In the genomic region with DNA sequence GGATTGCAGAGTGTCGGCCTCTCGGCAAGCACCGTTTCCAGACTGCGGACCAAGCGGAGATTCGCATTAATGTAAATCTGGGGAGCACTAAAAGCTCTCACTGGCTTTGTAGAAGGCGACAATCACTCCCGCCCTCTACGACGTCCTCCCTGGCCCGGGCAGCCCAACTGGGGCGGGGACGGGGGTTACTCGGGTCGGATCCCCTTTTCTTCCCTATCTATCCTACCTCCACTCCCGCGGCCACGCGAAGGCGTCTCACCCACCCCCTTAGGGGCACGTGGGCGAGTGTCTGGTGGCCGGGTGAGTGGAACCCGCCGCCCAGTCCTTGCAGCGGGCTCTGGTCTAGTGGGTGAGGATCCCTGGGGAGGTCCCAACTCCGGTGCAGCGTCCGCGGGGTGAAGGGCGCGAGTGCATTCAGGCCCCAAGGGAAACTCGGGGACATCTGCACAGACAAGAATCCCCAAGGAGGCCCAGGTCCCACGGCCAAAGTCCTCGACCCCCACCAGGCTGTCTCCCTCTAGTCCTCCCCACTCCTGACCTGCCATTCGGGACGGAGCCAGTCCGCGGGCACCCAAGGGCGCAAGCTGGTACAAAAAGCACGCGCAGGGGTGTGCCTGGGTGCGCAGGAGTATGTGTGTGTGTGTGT, we compare ENCODE assay signal across 8 cellular contexts. TPM values are rescaled to one million over a fixed set of nuclear protein-coding genes. Genes with fewer than 3 reads are reported as not detected.
DNase-seq lines count a peak whose midpoint lies in the region; ATAC-seq and TF ChIP-seq lines count a peak whose summit lies in the region.
"Had no signal": no experiment of that assay in that cellular context is flagged by ENCODE, and none has a peak within 500 bp of the region (broad histone marks: within the 10 kb centered on the region; RNA-seq: fewer than 3 reads in every experiment).

No MANE protein-coding gene starts in this region.

- H3K4me1 Mint-ChIP-seq in T-cell (peaks cover 52 to 57% (median 54%) of the 10 kb centered on the region in 3 donors), endothelial cell (ENCODE audit: unreplicated experiment) (peaks cover 38% of the 10 kb centered on the region)

- no peaks in the 10 kb centered on the region; the same call in 1 of the 2 replicates for H4K20me1 ChIP-seq in DND-41 (ENCODE audit: insufficient read depth, low read length)

- peaks cover 80 to 88% of the 10 kb centered on the region in 2 donors for H3K27me3 Mint-ChIP-seq in T-cell
- H3K27me3 Mint-ChIP-seq in endothelial cell (ENCODE audit: unreplicated experiment) = peaks cover 53% of the 10 kb centered on the region

- H3K27ac ChIP-seq in DND-41 (ENCODE audit: low read length) (no peak overlapping the region), rectal smooth muscle tissue (ENCODE audit: low read depth, low read length) (no peak overlapping the region)

- H3K9ac ChIP-seq in DND-41 (ENCODE audit: low read depth, low read length) (no peak overlapping the region), rectal smooth muscle tissue (ENCODE audit: low read length) (no peak overlapping the region)

- no peak for ATAC-seq in DND-41 (ENCODE audit: insufficient read depth, low read depth)
- ATAC-seq in T-cell (replicated peaks in 1 of 4) = peak in 1 of 4 experiments; percentile 10
- ATAC-seq in GM21619 (IDR thresholded peaks at IDR 0.05; ENCODE audit: unreplicated experiment) = no peak
- no peak for ATAC-seq in GM21737 (IDR thresholded peaks at IDR 0.05; ENCODE audit: unreplicated experiment)

- POLR2A ChIA-PET in T-cell (lab: Charles Lee) = no interaction called here

- H3K4me1 ChIP-seq in DND-41 (ENCODE audit: insufficient read depth, low read length) (peaks cover 15% of the 10 kb centered on the region), rectal smooth muscle tissue (ENCODE audit: control insufficient read depth, insufficient read depth, low read length) (peaks cover 5% of the 10 kb centered on the region)

- H3K27ac Mint-ChIP-seq in T-cell (peak overlapping the region in 1 of 2 donors; percentile 4), endothelial cell (ENCODE audit: unreplicated experiment) (no peak overlapping the region)

- no peaks in the 10 kb centered on the region for H3K9me3 ChIP-seq in DND-41 (ENCODE audit: insufficient read depth, low read length, severe bottlenecking)

- H3K27me3 ChIP-seq in DND-41 (ENCODE audit: insufficient read depth, low read length, poor library complexity) (peaks cover 39% of the 10 kb centered on the region), rectal smooth muscle tissue (ENCODE audit: control insufficient read depth, insufficient read depth, low read length) (peaks cover 58% of the 10 kb centered on the region)

- no peak for TF ChIP-seq CTCF in DND-41 (IDR thresholded peaks at IDR 0.05; ENCODE audit: borderline replicate concordance, extremely low read depth, low read length, poor library complexity, severe bottlenecking)
- TF ChIP-seq CTCF in endothelial cell (IDR thresholded peaks at IDR 0.05; ENCODE audit: unreplicated experiment) = no peak

- H3K36me3 Mint-ChIP-seq in T-cell (no peaks in the 10 kb centered on the region), endothelial cell (ENCODE audit: low read depth, unreplicated experiment) (peaks cover 8% of the 10 kb centered on the region)

- H3K4me3 Mint-ChIP-seq in T-cell (peak overlapping the region; percentile 74 to 88 (median 83)), endothelial cell (ENCODE audit: unreplicated experiment) (peak overlapping the region; percentile 92)

- CTCF ChIA-PET in T-cell (lab: Charles Lee) = no interaction called here

- H3K9me3 Mint-ChIP-seq in T-cell (no peaks in the 10 kb centered on the region), endothelial cell (ENCODE audit: unreplicated experiment) (no peaks in the 10 kb centered on the region)

- H2AFZ ChIP-seq in DND-41 (ENCODE audit: low read depth, low read length) = peak overlapping the region; percentile 76; the same call in 1 of the 2 replicates

- no peaks in the 10 kb centered on the region for H3K79me2 ChIP-seq in DND-41 (ENCODE audit: insufficient read depth, low read length)

- H3K36me3 ChIP-seq in DND-41 (ENCODE audit: insufficient read depth, low read length) (no peaks in the 10 kb centered on the region), rectal smooth muscle tissue (ENCODE audit: control insufficient read depth, insufficient read depth, low read length) (no peaks in the 10 kb centered on the region)

- no peak for DNase-seq in DND-41
- peak in 1 of 34 experiments; percentile 7 for DNase-seq in T-cell
- DNase-seq in endothelial cell (ENCODE audit: low spot score) = no peak
- DNase-seq in NCI-H748 treated with DMSO at 0.1 percent for 48 hours (lab: John Stamatoyannopoulos, UW) = no peak

- peak overlapping the region; percentile 77 for H3K4me2 ChIP-seq in DND-41 (ENCODE audit: insufficient read depth, low read length)

- 0 out of 4 replicates have a peak overlapping the region, but pooled peaks of 1 of the 2 experiments have one; percentile 63 for H3K4me3 ChIP-seq in DND-41 (ENCODE audit: low read depth in 1 of 2, low read length in 2 of 2)
- peak overlapping the region; percentile 37 for H3K4me3 ChIP-seq in rectal smooth muscle tissue (ENCODE audit: low read length)

RNA-seq across cellular contexts. Expression of a gene that starts 42.4 kb away (rescaled TPM):
- total RNA-seq in T-cell = 10 to 100 TPM; 27.2 to 43.7 (median 39.7) TPM
- 22.7 TPM for total RNA-seq in endothelial cell (ENCODE audit: unreplicated experiment)

RNA-seq across cellular contexts. Expression of a gene that starts 48.9 kb away (rescaled TPM):
- not detected for total RNA-seq in T-cell
- total RNA-seq in endothelial cell (ENCODE audit: unreplicated experiment) = not detected
- total RNA-seq: fibroblast of villous mesenchyme had no signal
